8 cellular contexts compared by ENCODE assay signal in the genomic region with DNA sequence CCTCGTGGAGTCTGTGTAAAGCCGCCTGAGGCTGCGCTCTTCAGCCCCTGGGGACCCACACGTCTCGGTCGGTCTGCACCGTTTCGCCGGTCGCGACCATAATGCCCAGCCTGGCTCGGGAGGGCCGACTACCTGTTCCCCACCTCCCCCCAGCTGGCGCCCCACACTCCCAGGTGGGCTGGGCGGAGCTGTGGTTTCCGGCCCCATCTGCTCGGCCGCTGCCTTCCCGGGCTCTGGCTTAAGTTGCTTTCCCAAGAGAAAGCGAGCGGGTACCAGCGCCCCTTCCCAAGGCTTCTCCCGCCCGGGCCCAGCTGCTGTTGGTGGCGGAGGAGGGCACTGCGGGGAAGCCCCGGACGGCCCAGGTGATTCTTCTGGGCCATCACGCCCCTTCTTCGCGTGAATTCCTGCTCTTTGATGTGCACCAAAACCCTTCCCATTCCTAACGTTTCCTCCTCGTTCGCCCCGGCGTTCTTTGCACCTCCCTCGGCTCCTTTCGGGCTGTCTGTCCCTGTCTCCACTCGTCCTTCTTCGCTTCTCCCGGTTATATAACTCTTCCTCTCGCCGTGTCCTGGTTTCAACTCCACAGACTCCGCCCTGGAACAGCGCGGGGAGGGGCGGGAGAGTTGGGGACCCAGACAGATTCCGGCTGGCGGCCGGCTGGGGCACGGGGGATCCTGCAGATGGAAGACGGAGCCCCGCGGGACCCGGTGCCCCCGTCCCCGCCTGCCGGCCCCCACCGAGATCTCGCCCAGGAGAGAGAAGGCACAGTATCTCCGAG. TPM values are rescaled to one million over a fixed set of nuclear protein-coding genes. Genes with fewer than 3 reads are reported as not detected.
A peak's percentile ranks its signal among the peaks of the same experiment; 100 is the strongest.
DNase-seq lines count a peak whose midpoint lies in the region; ATAC-seq and TF ChIP-seq lines count a peak whose summit lies in the region.

No MANE protein-coding gene starts in this region.

- peak; percentile 18 for ATAC-seq in GM18520 (IDR thresholded peaks at IDR 0.05; ENCODE audit: unreplicated experiment)
- peak; percentile 31 for ATAC-seq in HG03439 (IDR thresholded peaks at IDR 0.05; ENCODE audit: unreplicated experiment)
- no peak for ATAC-seq in stimulated activated effector memory CD8-positive, alpha-beta T cell treated with anti-CD3 and anti-CD28 coated beads, Interleukin-12 subunit alpha, Interleukin-12 subunit beta, amount 100 ng/mL, for 72 hours

- peaks cover 1% of the 10 kb centered on the region for H3K27me3 Mint-ChIP-seq in chondrocyte (ENCODE audit: low read depth)

- peaks cover 59% of the 10 kb centered on the region for H3K4me1 Mint-ChIP-seq in chondrocyte (ENCODE audit: low read depth)
- H3K4me1 Mint-ChIP-seq in stimulated activated effector memory CD8-positive, alpha-beta T cell treated with anti-CD3 and anti-CD28 coated beads, Interleukin-12 subunit alpha, Interleukin-12 subunit beta, amount 100 ng/mL, for 72 hours, result peaks cover 73% of the 10 kb centered on the region

- peak overlapping the region; percentile 90 for H3K4me3 ChIP-seq in AG10803 (ENCODE audit: low read length)
- H3K4me3 ChIP-seq in SJCRH30, result peak overlapping the region; percentile 72

- peak overlapping the region; percentile 85 for H3K27ac ChIP-seq in SJCRH30

- TF ChIP-seq CTCF in AG10803 (conservative IDR thresholded peaks at IDR 0.05; ENCODE audit: low read length), result no peak
- TF ChIP-seq CTCF in chondrocyte (IDR thresholded peaks at IDR 0.05), result no peak

- H3K36me3 Mint-ChIP-seq in chondrocyte (ENCODE audit: low read depth), result peaks cover 1% of the 10 kb centered on the region
- peaks cover 44% of the 10 kb centered on the region for H3K36me3 Mint-ChIP-seq in stimulated activated effector memory CD8-positive, alpha-beta T cell treated with anti-CD3 and anti-CD28 coated beads, Interleukin-12 subunit alpha, Interleukin-12 subunit beta, amount 100 ng/mL, for 72 hours

- no peaks in the 10 kb centered on the region for H3K9me3 Mint-ChIP-seq in chondrocyte (ENCODE audit: low read depth)
- no peaks in the 10 kb centered on the region for H3K9me3 Mint-ChIP-seq in stimulated activated effector memory CD8-positive, alpha-beta T cell treated with anti-CD3 and anti-CD28 coated beads, Interleukin-12 subunit alpha, Interleukin-12 subunit beta, amount 100 ng/mL, for 72 hours

- H3K4me1 ChIP-seq in SJCRH30, result peaks cover 13% of the 10 kb centered on the region

- DNase-seq in AG10803 (ENCODE audit: low read depth), result peak; percentile 70
- peak in 1 of 2 experiments; percentile 65 for DNase-seq in SJCRH30
- DNase-seq in chondrocyte (ENCODE audit: low spot score), result no peak
- peak; percentile 88 for DNase-seq in left kidney (ENCODE audit: low read depth, low spot score)
- DNase-seq in stimulated activated effector memory CD8-positive, alpha-beta T cell treated with anti-CD3 and anti-CD28 coated beads, Interleukin-12 subunit alpha, Interleukin-12 subunit beta, amount 100 ng/mL, for 72 hours (ENCODE audit: low spot score in 2 of 2), result peak in 1 of 2 donors; percentile 57
- DNase-seq in GM19238 (ENCODE audit: insufficient read length, low spot score), result no peak

- H3K27me3 ChIP-seq in SJCRH30, result no peaks in the 10 kb centered on the region

- peak overlapping the region; percentile 99 for H3K27ac Mint-ChIP-seq in chondrocyte (ENCODE audit: unreplicated experiment)
- peak overlapping the region; percentile 97 for H3K27ac Mint-ChIP-seq in stimulated activated effector memory CD8-positive, alpha-beta T cell treated with anti-CD3 and anti-CD28 coated beads, Interleukin-12 subunit alpha, Interleukin-12 subunit beta, amount 100 ng/mL, for 72 hours

- H3K4me3 Mint-ChIP-seq in chondrocyte (ENCODE audit: unreplicated experiment), result peak overlapping the region; percentile 93
- peak overlapping the region; percentile 99 for H3K4me3 Mint-ChIP-seq in stimulated activated effector memory CD8-positive, alpha-beta T cell treated with anti-CD3 and anti-CD28 coated beads, Interleukin-12 subunit alpha, Interleukin-12 subunit beta, amount 100 ng/mL, for 72 hours

- no peaks in the 10 kb centered on the region for H3K9me3 ChIP-seq in SJCRH30 (replicated peaks)

- H3K36me3 ChIP-seq in SJCRH30, result no peaks in the 10 kb centered on the region

RNA-seq across cellular contexts. Expression of gene KDM6B, which starts 2.0 kb away (rescaled TPM):
- 6.4 and 9.0 TPM in 2 replicates for total RNA-seq in SJCRH30 (2014; rRNA removed; shearing (Covaris generic))
- 36.6 to 38.2 TPM (median 37.4 TPM) in 3 replicates for total RNA-seq in chondrocyte

RNA-seq across cellular contexts. Expression of gene TMEM88, which starts 18.9 kb away (rescaled TPM):
- 0.36 and 0.63 TPM in 2 replicates for total RNA-seq in SJCRH30 (2014; rRNA removed; shearing (Covaris generic))
- 1.6 to 1.9 TPM (median 1.8 TPM) in 3 replicates for total RNA-seq in chondrocyte

RNA-seq across cellular contexts. Expression of gene NAA38, which starts 21.4 kb away (rescaled TPM):
- 30.4 and 45.3 TPM in 2 replicates for total RNA-seq in SJCRH30 (2014; rRNA removed; shearing (Covaris generic))
- 52.9 to 94.6 TPM (median 57.5 TPM) in 3 replicates for total RNA-seq in chondrocyte

RNA-seq across cellular contexts. Expression of gene CYB5D1, which starts 21.8 kb away (rescaled TPM):
- 3.5 and 5.3 TPM in 2 replicates for total RNA-seq in SJCRH30 (2014; rRNA removed; shearing (Covaris generic))
- total RNA-seq in chondrocyte, result 6.9 to 10.5 TPM (median 8.6 TPM) in 3 replicates

RNA-seq across cellular contexts. Expression of gene CHD3, which starts 52.6 kb away (rescaled TPM):
- 101 and 109 TPM in 2 replicates for total RNA-seq in SJCRH30 (2014; rRNA removed; shearing (Covaris generic))
- total RNA-seq in chondrocyte, result 129 to 138 TPM (median 134 TPM) in 3 replicates

Comparison
In these comparisons a context has a peak if more than half of its experiments do, and no peak if none do; other contexts are left out.
1. DNase-seq: peak in AG10803 (single experiment) and left kidney (single experiment); none in chondrocyte (single experiment) and GM19238 (single experiment).